ENCODE assay signal across 10 cellular contexts in genomic region chr13:21016487-21016886, GRCh38. TPM values are rescaled to one million over a fixed set of nuclear protein-coding genes. Genes with fewer than 3 reads are reported as not detected.
A peak's percentile ranks its signal among the peaks of the same experiment; 100 is the strongest.
DNase-seq lines count a peak whose midpoint lies in the region; ATAC-seq and TF ChIP-seq lines count a peak whose summit lies in the region.
"Had no signal": no experiment of that assay in that cellular context is flagged by ENCODE, and none has a peak within 500 bp of the region (broad histone marks: within the 10 kb centered on the region; RNA-seq: fewer than 3 reads in every experiment).

No MANE protein-coding gene starts in this region.

- peaks cover 32% of the 10 kb centered on the region for H3K4me1 Mint-ChIP-seq in Caco-2 (ENCODE audit: low read depth, unreplicated experiment)
- H3K4me1 Mint-ChIP-seq: activated B cell treated with CpG ODN at 0.5 μM for 24 hours had no signal

- TF ChIP-seq CTCF in Caco-2 (IDR thresholded peaks at IDR 0.05; ENCODE audit: insufficient read depth in 1 of 2, low read depth in 1 of 2, low read length in 1 of 2, severe bottlenecking in 1 of 2, unreplicated experiment in 1 of 2) (no peak), RWPE2 (IDR thresholded peaks at IDR 0.05; ENCODE audit: poor library complexity, severe bottlenecking) (no peak), esophagus muscularis mucosa (IDR thresholded peaks at IDR 0.05) (no peak), sigmoid colon (IDR thresholded peaks at IDR 0.05) (no peak)

- peaks cover 29% of the 10 kb centered on the region for H3K4me1 ChIP-seq in Caco-2
- H3K4me1 ChIP-seq in RWPE2 (ENCODE audit: insufficient read depth, poor library complexity, severe bottlenecking): peaks cover 26% of the 10 kb centered on the region
- H3K4me1 ChIP-seq in esophagus muscularis mucosa: peaks cover 85 to 100% (median 98%) of the 10 kb centered on the region in 4 donors
- H3K4me1 ChIP-seq in sigmoid colon: peaks cover 0 to 94% (median 90%) of the 10 kb centered on the region in 4 donors

- 49% methylated on average over 4 of the region's 4 CpGs for WGBS in esophagus muscularis mucosa
- WGBS in sigmoid colon, 2 donors: 87 to 90% methylated on average over 4 of the region's 4 CpGs

- H3K36me3 ChIP-seq in Caco-2 (ENCODE audit: control insufficient read depth, insufficient read depth, low read length): no peaks in the 10 kb centered on the region; the same call in none of the 2 replicates
- H3K36me3 ChIP-seq in RWPE2 (ENCODE audit: low read depth): no peaks in the 10 kb centered on the region
- no peaks in the 10 kb centered on the region for H3K36me3 ChIP-seq in esophagus muscularis mucosa
- H3K36me3 ChIP-seq in sigmoid colon: no peaks in the 10 kb centered on the region

- no peaks in the 10 kb centered on the region for H3K27me3 Mint-ChIP-seq in Caco-2 (ENCODE audit: insufficient read depth, unreplicated experiment)
- H3K27me3 Mint-ChIP-seq: activated B cell treated with CpG ODN at 0.5 μM for 24 hours, IgD-negative memory B cell had no signal

- H3K27me3 ChIP-seq in Caco-2 (replicated peaks; ENCODE audit: control insufficient read depth, insufficient read depth, low read length) (no peaks in the 10 kb centered on the region), RWPE2 (ENCODE audit: insufficient read depth, poor library complexity, severe bottlenecking) (no peaks in the 10 kb centered on the region), esophagus muscularis mucosa (no peaks in the 10 kb centered on the region), sigmoid colon (no peaks in the 10 kb centered on the region)

- CTCF ChIA-PET in Caco-2 (lab: Charles Lee): no interaction called here

- H3K4me3 ChIP-seq in Caco-2 (ENCODE audit: low read depth, low read length) (no peak overlapping the region), RWPE2 (ENCODE audit: severe bottlenecking) (no peak overlapping the region), esophagus muscularis mucosa (peak overlapping the region in 1 of 4 donors; percentile 22), sigmoid colon (no peak overlapping the region)

- no peaks in the 10 kb centered on the region for H3K9me3 Mint-ChIP-seq in Caco-2 (ENCODE audit: unreplicated experiment)
- H3K9me3 Mint-ChIP-seq: activated B cell treated with CpG ODN at 0.5 μM for 24 hours, IgD-negative memory B cell had no signal

- no peaks in the 10 kb centered on the region for H3K9me3 ChIP-seq in Caco-2
- no peaks in the 10 kb centered on the region for H3K9me3 ChIP-seq in RWPE2 (ENCODE audit: severe bottlenecking)
- H3K9me3 ChIP-seq in esophagus muscularis mucosa: no peaks in the 10 kb centered on the region
- H3K9me3 ChIP-seq in sigmoid colon: no peaks in the 10 kb centered on the region

- H3K36me3 Mint-ChIP-seq in Caco-2 (ENCODE audit: insufficient read depth, unreplicated experiment): peaks cover 90% of the 10 kb centered on the region

- intact Hi-C loops in Caco-2 (cut with micrococcal nuclease; ENCODE audit: unreplicated experiment) (no loop called here), esophagus muscularis mucosa (cut with DNase I) (no loop called here), sigmoid colon (cut with DNase I) (no loop called here)

- TF ChIP-seq POLR2A in esophagus muscularis mucosa (IDR thresholded peaks at IDR 0.05; ENCODE audit: low read depth) (no peak), sigmoid colon (IDR thresholded peaks at IDR 0.05) (no peak)

- ATAC-seq in RWPE2 (ENCODE audit: low read depth): no peak

- POLR2A ChIA-PET in Caco-2 (lab: Charles Lee): no interaction called here

- peak overlapping the region; percentile 39 for H3K27ac Mint-ChIP-seq in Caco-2 (ENCODE audit: unreplicated experiment)
- H3K27ac Mint-ChIP-seq: IgD-negative memory B cell had no signal

- no peak for DNase-seq in Caco-2
- no peak for DNase-seq in RWPE2 (ENCODE audit: low spot score)
- DNase-seq in esophagus muscularis mucosa (ENCODE audit: extremely low spot score): no peak
- DNase-seq in sigmoid colon: no peak
- DNase-seq in NK-92 treated with Interleukin-12 subunit alpha and Interleukin-12 subunit beta, amount 100 ng/mL, for 24 hours (lab: John Stamatoyannopoulos, UW): no peak
- DNase-seq in GM19240 (ENCODE audit: insufficient read length, low spot score): no peak
- DNase-seq in nucleus accumbens (lab: John Stamatoyannopoulos, UW): no peak
- DNase-seq: activated B cell treated with CpG ODN at 0.5 μM for 24 hours, NCI-H2029 had no signal

- H3K27ac ChIP-seq in RWPE2 (ENCODE audit: poor library complexity, severe bottlenecking): peak overlapping the region; percentile 64
- H3K27ac ChIP-seq in esophagus muscularis mucosa (replicated peaks in 1 of 4): peak overlapping the region; percentile 73 to 77 (median 76)
- peak overlapping the region; percentile 53 to 77 (median 69) for H3K27ac ChIP-seq in sigmoid colon

- no peak overlapping the region for H3K4me3 Mint-ChIP-seq in Caco-2 (ENCODE audit: unreplicated experiment)
- H3K4me3 Mint-ChIP-seq: activated B cell treated with CpG ODN at 0.5 μM for 24 hours, IgD-negative memory B cell had no signal

- no peak for TF ChIP-seq EP300 in esophagus muscularis mucosa (IDR thresholded peaks at IDR 0.05)
- TF ChIP-seq EP300 in sigmoid colon (IDR thresholded peaks at IDR 0.05): no peak

- BruUV-seq in Caco-2 (replicated peaks; lab: Mats Ljungman, UMichigan): no TSS peak

RNA-seq across cellular contexts. Expression of gene LATS2, which starts 44.9 kb away (rescaled TPM):
- total RNA-seq in Caco-2 (2022): 41.9 and 45.6 TPM in 2 replicates
- total RNA-seq in esophagus muscularis mucosa: 10 to 100 TPM; 49.8 to 93.8 (median 77.0) TPM
- 10 to 100 TPM; 21.8 to 45.5 (median 28.2) TPM for total RNA-seq in sigmoid colon
- 1 to 10 TPM; 3.7 to 4.6 (median 4.2) TPM for polyA plus RNA-seq in sigmoid colon
